ENCODE assay signal across 8 cellular contexts in genomic region chr5:37554938-37555337, GRCh38.
DNase-seq lines count a peak whose midpoint lies in the region; ATAC-seq and TF ChIP-seq lines count a peak whose summit lies in the region.

No MANE protein-coding gene starts in this region.

- H3K27ac ChIP-seq in foreskin keratinocyte = no peak overlapping the region

- DNase-seq in AG09309 (ENCODE audit: low read depth) (no peak), OCI-M1 (lab: John Stamatoyannopoulos, UW) (peak; percentile 63), foreskin keratinocyte (peak in 1 of 2 donors; percentile 24)
- no peak for DNase-seq in activated naive CD8-positive, alpha-beta T cell treated with anti-CD3 and anti-CD28 coated beads, Interleukin-2, amount 50 U/mL, for 24 hours
- no peak for DNase-seq in activated CD4-positive, CD25-positive, alpha-beta regulatory T cell treated with anti-CD3 and anti-CD28 coated beads, Interleukin-2, amount 50 U/mL, for 72 hours

- no peaks in the 10 kb centered on the region for H3K9me3 Mint-ChIP-seq in activated naive CD8-positive, alpha-beta T cell treated with anti-CD3 and anti-CD28 coated beads, Interleukin-2, amount 50 U/mL, for 24 hours

- H3K4me1 ChIP-seq in foreskin keratinocyte = no peaks in the 10 kb centered on the region

- peaks cover 7% of the 10 kb centered on the region for H3K36me3 Mint-ChIP-seq in activated naive CD8-positive, alpha-beta T cell treated with anti-CD3 and anti-CD28 coated beads, Interleukin-2, amount 50 U/mL, for 24 hours (ENCODE audit: low read depth)

- H3K27me3 ChIP-seq in foreskin keratinocyte = no peaks in the 10 kb centered on the region

- no peak overlapping the region for H3K27ac Mint-ChIP-seq in activated naive CD8-positive, alpha-beta T cell treated with anti-CD3 and anti-CD28 coated beads, Interleukin-2, amount 50 U/mL, for 24 hours

- no peaks in the 10 kb centered on the region for H3K27me3 Mint-ChIP-seq in activated naive CD8-positive, alpha-beta T cell treated with anti-CD3 and anti-CD28 coated beads, Interleukin-2, amount 50 U/mL, for 24 hours

- TF ChIP-seq CTCF in AG09309 (IDR thresholded peaks at IDR 0.05; ENCODE audit: control insufficient read depth, insufficient read depth, low read depth, low read length, missing control alignments) (peak; percentile 32), GM12873 (IDR thresholded peaks at IDR 0.05; ENCODE audit: insufficient read depth, low read depth, low read length, missing control alignments) (peak; percentile 53), foreskin keratinocyte (conservative IDR thresholded peaks at IDR 0.05) (peak; percentile 87)

- no peak overlapping the region for H3K4me3 ChIP-seq in AG09309 (ENCODE audit: control insufficient read depth, low read depth, low read length)

- peaks cover 5% of the 10 kb centered on the region for H3K4me1 Mint-ChIP-seq in activated naive CD8-positive, alpha-beta T cell treated with anti-CD3 and anti-CD28 coated beads, Interleukin-2, amount 50 U/mL, for 24 hours

- ATAC-seq in foreskin keratinocyte (peak; percentile 66), GM21717 (IDR thresholded peaks at IDR 0.05; ENCODE audit: unreplicated experiment) (no peak), HG02798 (IDR thresholded peaks at IDR 0.05; ENCODE audit: poor library complexity, unreplicated experiment) (no peak)
- no peak for ATAC-seq in activated naive CD8-positive, alpha-beta T cell treated with anti-CD3 and anti-CD28 coated beads, Interleukin-2, amount 50 U/mL, for 24 hours

- no peak overlapping the region for H3K4me3 Mint-ChIP-seq in activated naive CD8-positive, alpha-beta T cell treated with anti-CD3 and anti-CD28 coated beads, Interleukin-2, amount 50 U/mL, for 24 hours

Comparison
In these comparisons a context has a peak if more than half of its experiments do, and no peak if none do; other contexts are left out.
1. CTCF ChIP-seq: peak in every context shown above with its lines; median percentile 87 in foreskin keratinocyte; 53 in GM12873; 32 in AG09309.